16 cellular contexts compared by ENCODE assay signal in the genomic region with DNA sequence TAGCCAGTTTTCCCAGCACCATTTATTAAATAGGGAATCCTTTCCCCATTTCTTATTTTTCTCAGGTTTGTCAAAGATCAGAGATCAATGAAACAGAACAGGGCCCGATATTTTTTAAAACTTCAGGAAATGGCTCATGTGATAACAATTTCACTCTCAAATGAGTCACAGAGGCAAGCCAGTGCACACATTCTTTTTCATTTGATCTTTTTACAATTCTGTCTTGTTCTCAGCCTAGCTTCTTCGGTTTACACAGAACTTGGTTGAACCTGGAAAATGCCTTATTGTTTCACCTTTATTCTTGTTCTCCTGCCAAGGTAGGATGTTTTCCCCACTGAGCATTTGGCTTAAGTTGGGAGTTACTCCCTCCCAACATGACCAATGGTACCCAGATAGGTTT.
DNase-seq lines count a peak whose midpoint lies in the region; ATAC-seq and TF ChIP-seq lines count a peak whose summit lies in the region.
"Had no signal": no experiment of that assay in that cellular context is flagged by ENCODE, and none has a peak within 500 bp of the region (broad histone marks: within the 10 kb centered on the region; RNA-seq: fewer than 3 reads in every experiment).

No MANE protein-coding gene starts in this region.

- H2AFZ ChIP-seq in mammary epithelial cell (ENCODE audit: low read depth, low read length): peak overlapping the region; percentile 30

- POLR2A ChIA-PET in activated CD4-positive, alpha-beta memory T cell treated with anti-CD3 and anti-CD28 coated beads for 36 hours (lab: Charles Lee): no interaction called here

- dilution Hi-C loops in mammary epithelial cell (cut with HindIII; ENCODE audit: low sequenced_read_pairs): no loop called here

- H3K27me3 Mint-ChIP-seq in activated T-helper 17 cell treated with anti-CD3 and anti-CD28 coated beads, Interleukin-2, amount 50 U/mL, for 72 hours: no peaks in the 10 kb centered on the region
- H3K27me3 Mint-ChIP-seq in activated CD4-positive, alpha-beta memory T cell treated with anti-CD3 and anti-CD28 coated beads for 36 hours: no peaks in the 10 kb centered on the region
- H3K27me3 Mint-ChIP-seq: B cell had no signal

- H3K27ac ChIP-seq in mammary epithelial cell (ENCODE audit: insufficient read depth, low read depth, low read length): peak overlapping the region; percentile 87
- H3K27ac ChIP-seq: gastrocnemius medialis had no signal

- H3K36me3 Mint-ChIP-seq in activated T-helper 17 cell treated with anti-CD3 and anti-CD28 coated beads, Interleukin-2, amount 50 U/mL, for 72 hours (ENCODE audit: low read depth): no peaks in the 10 kb centered on the region
- H3K36me3 Mint-ChIP-seq in activated CD4-positive, alpha-beta memory T cell treated with anti-CD3 and anti-CD28 coated beads for 36 hours: no peaks in the 10 kb centered on the region
- H3K36me3 Mint-ChIP-seq: immature natural killer cell had no signal

- H3K4me1 ChIP-seq in mammary epithelial cell (ENCODE audit: insufficient read depth, low read length): peaks cover 20% of the 10 kb centered on the region
- H3K4me1 ChIP-seq: gastrocnemius medialis had no signal

- peak overlapping the region; percentile 67 for H3K4me2 ChIP-seq in mammary epithelial cell (ENCODE audit: insufficient read depth, low read depth, low read length)

- no peaks in the 10 kb centered on the region for H3K36me3 ChIP-seq in mammary epithelial cell (ENCODE audit: insufficient read depth, low read length)
- H3K36me3 ChIP-seq: gastrocnemius medialis had no signal

- H3K9ac ChIP-seq in mammary epithelial cell (ENCODE audit: insufficient read depth, low read length): peak overlapping the region; percentile 53

- CTCF ChIA-PET in mammary epithelial cell (lab: Charles Lee; ENCODE audit: low non-redundant PET): no interaction called here
- CTCF ChIA-PET in activated CD4-positive, alpha-beta memory T cell treated with anti-CD3 and anti-CD28 coated beads for 36 hours (lab: Charles Lee): no interaction called here

- in situ Hi-C loops in mammary epithelial cell (cut with MboI; ENCODE audit: low sequenced_read_pairs in 2 of 2): no loop called here

- H3K27me3 ChIP-seq in mammary epithelial cell (ENCODE audit: insufficient read depth, low read length): no peaks in the 10 kb centered on the region
- H3K27me3 ChIP-seq: gastrocnemius medialis had no signal

- no peak for TF ChIP-seq CTCF in mammary epithelial cell (conservative IDR thresholded peaks at IDR 0.05 in 1 of 2, IDR thresholded peaks at IDR 0.05 in 1 of 2; ENCODE audit: extremely low read depth in 1 of 2, insufficient read depth in 1 of 2, low read depth in 1 of 2, low read length in 2 of 2)

- H3K9me3 Mint-ChIP-seq in activated T-helper 17 cell treated with anti-CD3 and anti-CD28 coated beads, Interleukin-2, amount 50 U/mL, for 72 hours: peaks cover 7% of the 10 kb centered on the region
- peaks cover 6% of the 10 kb centered on the region for H3K9me3 Mint-ChIP-seq in activated CD4-positive, alpha-beta memory T cell treated with anti-CD3 and anti-CD28 coated beads for 36 hours

- WGBS in mammary epithelial cell (ENCODE audit: low coverage, missing lambda C conversion rate): 0% methylated on average over 2 of the region's 2 CpGs

- no peaks in the 10 kb centered on the region for H4K20me1 ChIP-seq in mammary epithelial cell (ENCODE audit: insufficient read depth, low read length)

- ATAC-seq in HG02763 (IDR thresholded peaks at IDR 0.05; ENCODE audit: unreplicated experiment) (no peak), GM18517 (IDR thresholded peaks at IDR 0.05; ENCODE audit: unreplicated experiment) (no peak)
- no peak for ATAC-seq in activated T-helper 17 cell treated with anti-CD3 and anti-CD28 coated beads, Interleukin-2, amount 50 U/mL, for 72 hours (replicated peaks)
- ATAC-seq: gastrocnemius medialis had no signal

- DNase-seq in AG08395 (ENCODE audit: low spot score): peak; percentile 37
- DNase-seq in LoVo (ENCODE audit: low spot score): peak; percentile 11
- DNase-seq in mammary epithelial cell: peak; percentile 82
- peak; percentile 70 for DNase-seq in iris pigment epithelial cell (ENCODE audit: low read depth)
- no peak for DNase-seq in activated CD4-positive, alpha-beta memory T cell treated with anti-CD3 and anti-CD28 coated beads for 36 hours
- DNase-seq: activated CD4-positive, alpha-beta T cell treated with anti-CD3 and anti-CD28 coated beads for 1 hour; activated T-cell treated with anti-CD3 and anti-CD28 coated beads for 4 hours; gastrocnemius medialis; immature natural killer cell; NCI-H1694 treated with DMSO at 0.1 percent for 48 hours; NCI-H526 treated with DMSO at 0.1 percent for 48 hours; T-helper 2 cell had no signal

- H3K9me3 ChIP-seq in mammary epithelial cell (replicated peaks; ENCODE audit: insufficient read depth, low read length): no peaks in the 10 kb centered on the region
- H3K9me3 ChIP-seq: gastrocnemius medialis had no signal

- intact Hi-C loops in mammary epithelial cell (cut with micrococcal nuclease): loop anchor here (1.0 to 2.0 kb wide), 2 partner anchors 46 to 48 kb away; no protein-coding TSS in a partner anchor
- intact Hi-C loops in activated CD4-positive, alpha-beta memory T cell treated with anti-CD3 and anti-CD28 coated beads for 36 hours (cut with micrococcal nuclease): no loop called here

- no TSS peak for BruUV-seq in mammary epithelial cell (replicated peaks; lab: Mats Ljungman, UMichigan)

- H3K4me1 Mint-ChIP-seq in activated T-helper 17 cell treated with anti-CD3 and anti-CD28 coated beads, Interleukin-2, amount 50 U/mL, for 72 hours: no peaks in the 10 kb centered on the region
- H3K4me1 Mint-ChIP-seq in activated CD4-positive, alpha-beta memory T cell treated with anti-CD3 and anti-CD28 coated beads for 36 hours (ENCODE audit: low read depth): no peaks in the 10 kb centered on the region
- H3K4me1 Mint-ChIP-seq: B cell, immature natural killer cell had no signal

- no peaks in the 10 kb centered on the region for H3K79me2 ChIP-seq in mammary epithelial cell (ENCODE audit: insufficient read depth, low read length)

- no peak overlapping the region for H3K27ac Mint-ChIP-seq in activated T-helper 17 cell treated with anti-CD3 and anti-CD28 coated beads, Interleukin-2, amount 50 U/mL, for 72 hours
- H3K27ac Mint-ChIP-seq in activated CD4-positive, alpha-beta memory T cell treated with anti-CD3 and anti-CD28 coated beads for 36 hours: no peak overlapping the region
- H3K27ac Mint-ChIP-seq: B cell, immature natural killer cell had no signal

- H3K4me3 Mint-ChIP-seq in activated T-helper 17 cell treated with anti-CD3 and anti-CD28 coated beads, Interleukin-2, amount 50 U/mL, for 72 hours: no peak overlapping the region
- no peak overlapping the region for H3K4me3 Mint-ChIP-seq in activated CD4-positive, alpha-beta memory T cell treated with anti-CD3 and anti-CD28 coated beads for 36 hours
- H3K4me3 Mint-ChIP-seq: B cell, immature natural killer cell had no signal

- H3K4me3 ChIP-seq in mammary epithelial cell (replicated peaks in 1 of 3; ENCODE audit: insufficient read depth in 1 of 3, low read depth in 2 of 3, low read length in 3 of 3): peak overlapping the region in 2 of 3 experiments; percentile 17
- H3K4me3 ChIP-seq: gastrocnemius medialis had no signal
